Comparison of ENCODE assay signal across 1 cellular context in the genomic region with DNA sequence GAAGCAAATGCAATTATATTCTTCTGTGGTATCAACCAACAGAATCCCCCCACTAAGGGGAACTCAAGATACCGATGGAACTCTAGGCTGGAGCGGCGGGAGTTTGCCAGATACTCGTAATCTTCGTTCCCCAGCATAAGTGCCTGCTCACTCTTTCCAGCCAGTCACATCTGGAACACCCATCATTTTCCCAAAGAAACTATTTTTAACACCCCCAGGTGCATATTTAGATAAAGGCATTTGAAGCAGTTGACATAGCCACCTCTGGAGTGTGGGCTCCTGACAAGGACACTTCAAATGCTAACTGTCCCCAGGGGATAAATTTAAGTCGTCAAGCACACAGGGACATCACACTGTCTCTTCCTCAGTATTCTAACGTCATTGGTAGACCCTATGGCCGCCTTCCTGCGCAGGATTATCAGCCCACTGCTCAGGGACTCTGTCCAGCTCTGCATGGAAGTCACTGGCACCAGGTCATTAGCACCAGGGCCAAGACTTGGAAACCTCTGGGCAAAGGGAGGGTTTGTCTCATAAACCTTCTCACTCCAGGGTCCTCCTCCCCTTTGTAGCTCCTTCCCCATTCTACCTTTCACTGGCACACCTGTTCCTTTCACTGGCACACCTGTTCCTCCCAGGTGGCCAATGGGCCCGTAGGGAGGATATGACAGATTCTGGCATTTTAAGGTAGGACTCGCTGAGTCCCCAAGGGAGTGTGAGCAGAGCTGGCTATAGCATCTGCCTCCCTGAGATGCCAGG.
TF ChIP-seq lines count a peak whose summit lies in the region.

No MANE protein-coding gene starts in this region.

TF ChIP-seq in K562, 482 proteins besides CTCF, POLR2A, EP300 and RAD21 (continues in another document):
- TF ChIP-seq TBL1XR1 (IDR thresholded peaks at IDR 0.05; ENCODE audit: low read length in 2 of 2) (peak; percentile 90 to 98), ZNF668 (CRISPR knock-in tag; IDR thresholded peaks at IDR 0.05) (no peak), MYNN (IDR thresholded peaks at IDR 0.05) (peak; percentile 61), MYNN (CRISPR knock-in tag; IDR thresholded peaks at IDR 0.05) (no peak), TFAP4 (CRISPR knock-in tag; IDR thresholded peaks at IDR 0.05; ENCODE audit: borderline replicate concordance) (0 out of 2 replicates have a peak, but pooled peaks have one; percentile 6), XRCC3 (IDR thresholded peaks at IDR 0.05) (no peak), HMGN3 (IDR thresholded peaks at IDR 0.05; ENCODE audit: borderline replicate concordance, extremely low read depth, insufficient read length, low read depth, low read length) (no peak), POLR2AphosphoS5 (IDR thresholded peaks at IDR 0.05; ENCODE audit: control insufficient read depth, insufficient read depth, low read depth, low read length) (peak; percentile 98), CBFB (CRISPR knock-in tag; IDR thresholded peaks at IDR 0.05) (no peak), TAF9B (IDR thresholded peaks at IDR 0.05; ENCODE audit: partially characterized antibody) (no peak), ZNF785 (CRISPR knock-in tag; IDR thresholded peaks at IDR 0.05) (no peak), ATF3 (IDR thresholded peaks at IDR 0.05) (peak; percentile 78), ATF3 (CRISPR knock-in tag; conservative IDR thresholded peaks at IDR 0.05) (no peak; the same call in 1 of the 2 replicates), E2F3 (CRISPR knock-in tag; IDR thresholded peaks at IDR 0.05) (no peak), CBX3 (IDR thresholded peaks at IDR 0.05; ENCODE audit: borderline replicate concordance in 1 of 2, low read length in 2 of 2) (peak in 1 of 2 experiments; percentile 64; a peak in 1 of 3 replicates), ASH1L (IDR thresholded peaks at IDR 0.05; ENCODE audit: borderline replicate concordance, low read depth, partially characterized antibody) (no peak), ARID3B (CRISPR knock-in tag; IDR thresholded peaks at IDR 0.05; ENCODE audit: borderline replicate concordance) (no peak), RUNX1 (IDR thresholded peaks at IDR 0.05; ENCODE audit: low read depth) (peak; percentile 72; the same call in 1 of the 2 replicates), ATF1 (CRISPR knock-in tag; IDR thresholded peaks at IDR 0.05) (no peak), ATF1 (tag; IDR thresholded peaks at IDR 0.05) (peak; percentile 58), PKNOX1 (IDR thresholded peaks at IDR 0.05) (peak; percentile 84), CREB1 (IDR thresholded peaks at IDR 0.05) (peak; percentile 85), CREB1 (CRISPR knock-in tag; IDR thresholded peaks at IDR 0.05) (peak; percentile 69; the same call in 1 of the 2 replicates), HES1 (IDR thresholded peaks at IDR 0.05; ENCODE audit: low read depth) (peak; percentile 89), JUN (IDR thresholded peaks at IDR 0.05; ENCODE audit: borderline replicate concordance, low read depth, low read length) (peak; percentile 85), JUN (CRISPR knock-in tag; IDR thresholded peaks at IDR 0.05; ENCODE audit: borderline replicate concordance) (no peak), HDAC1 (IDR thresholded peaks at IDR 0.05) (peak in 1 of 2 experiments; percentile 81; a peak in 2 of 4 replicates), CREM (IDR thresholded peaks at IDR 0.05; ENCODE audit: low read depth) (peak; percentile 89), DACH1 (IDR thresholded peaks at IDR 0.05; ENCODE audit: partially characterized antibody) (peak; percentile 64), ZNF395 (CRISPR knock-in tag; IDR thresholded peaks at IDR 0.05) (peak; percentile 83; the same call in 1 of the 2 replicates), SIN3A (IDR thresholded peaks at IDR 0.05; ENCODE audit: borderline replicate concordance in 2 of 2, control insufficient read depth in 1 of 2, low read depth in 2 of 2, low read length in 2 of 2) (no peak)
- TF ChIP-seq, protein P1, sequence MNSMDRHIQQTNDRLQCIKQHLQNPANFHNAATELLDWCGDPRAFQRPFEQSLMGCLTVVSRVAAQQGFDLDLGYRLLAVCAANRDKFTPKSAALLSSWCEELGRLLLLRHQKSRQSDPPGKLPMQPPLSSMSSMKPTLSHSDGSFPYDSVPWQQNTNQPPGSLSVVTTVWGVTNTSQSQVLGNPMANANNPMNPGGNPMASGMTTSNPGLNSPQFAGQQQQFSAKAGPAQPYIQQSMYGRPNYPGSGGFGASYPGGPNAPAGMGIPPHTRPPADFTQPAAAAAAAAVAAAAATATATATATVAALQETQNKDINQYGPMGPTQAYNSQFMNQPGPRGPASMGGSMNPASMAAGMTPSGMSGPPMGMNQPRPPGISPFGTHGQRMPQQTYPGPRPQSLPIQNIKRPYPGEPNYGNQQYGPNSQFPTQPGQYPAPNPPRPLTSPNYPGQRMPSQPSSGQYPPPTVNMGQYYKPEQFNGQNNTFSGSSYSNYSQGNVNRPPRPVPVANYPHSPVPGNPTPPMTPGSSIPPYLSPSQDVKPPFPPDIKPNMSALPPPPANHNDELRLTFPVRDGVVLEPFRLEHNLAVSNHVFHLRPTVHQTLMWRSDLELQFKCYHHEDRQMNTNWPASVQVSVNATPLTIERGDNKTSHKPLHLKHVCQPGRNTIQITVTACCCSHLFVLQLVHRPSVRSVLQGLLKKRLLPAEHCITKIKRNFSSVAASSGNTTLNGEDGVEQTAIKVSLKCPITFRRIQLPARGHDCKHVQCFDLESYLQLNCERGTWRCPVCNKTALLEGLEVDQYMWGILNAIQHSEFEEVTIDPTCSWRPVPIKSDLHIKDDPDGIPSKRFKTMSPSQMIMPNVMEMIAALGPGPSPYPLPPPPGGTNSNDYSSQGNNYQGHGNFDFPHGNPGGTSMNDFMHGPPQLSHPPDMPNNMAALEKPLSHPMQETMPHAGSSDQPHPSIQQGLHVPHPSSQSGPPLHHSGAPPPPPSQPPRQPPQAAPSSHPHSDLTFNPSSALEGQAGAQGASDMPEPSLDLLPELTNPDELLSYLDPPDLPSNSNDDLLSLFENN (IDR thresholded peaks at IDR 0.05; ENCODE audit: low read depth in 2 of 2, low read length in 2 of 2), result peak in 1 of 2 experiments; percentile 91; a peak in 2 of 4 replicates
- TF ChIP-seq, protein P2, sequence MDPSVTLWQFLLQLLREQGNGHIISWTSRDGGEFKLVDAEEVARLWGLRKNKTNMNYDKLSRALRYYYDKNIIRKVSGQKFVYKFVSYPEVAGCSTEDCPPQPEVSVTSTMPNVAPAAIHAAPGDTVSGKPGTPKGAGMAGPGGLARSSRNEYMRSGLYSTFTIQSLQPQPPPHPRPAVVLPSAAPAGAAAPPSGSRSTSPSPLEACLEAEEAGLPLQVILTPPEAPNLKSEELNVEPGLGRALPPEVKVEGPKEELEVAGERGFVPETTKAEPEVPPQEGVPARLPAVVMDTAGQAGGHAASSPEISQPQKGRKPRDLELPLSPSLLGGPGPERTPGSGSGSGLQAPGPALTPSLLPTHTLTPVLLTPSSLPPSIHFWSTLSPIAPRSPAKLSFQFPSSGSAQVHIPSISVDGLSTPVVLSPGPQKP (CRISPR knock-in tag; IDR thresholded peaks at IDR 0.05), result no peak
- TF ChIP-seq, protein P3, sequence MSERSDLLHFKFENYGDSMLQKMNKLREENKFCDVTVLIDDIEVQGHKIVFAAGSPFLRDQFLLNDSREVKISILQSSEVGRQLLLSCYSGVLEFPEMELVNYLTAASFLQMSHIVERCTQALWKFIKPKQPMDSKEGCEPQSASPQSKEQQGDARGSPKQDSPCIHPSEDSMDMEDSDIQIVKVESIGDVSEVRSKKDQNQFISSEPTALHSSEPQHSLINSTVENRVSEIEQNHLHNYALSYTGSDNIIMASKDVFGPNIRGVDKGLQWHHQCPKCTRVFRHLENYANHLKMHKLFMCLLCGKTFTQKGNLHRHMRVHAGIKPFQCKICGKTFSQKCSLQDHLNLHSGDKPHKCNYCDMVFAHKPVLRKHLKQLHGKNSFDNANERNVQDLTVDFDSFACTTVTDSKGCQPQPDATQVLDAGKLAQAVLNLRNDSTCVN (CRISPR knock-in tag; IDR thresholded peaks at IDR 0.05), result no peak
